ENCODE assay signal across 8 cellular contexts in genomic region chr2:54704688-54705605, GRCh38. TPM values are rescaled to one million over a fixed set of nuclear protein-coding genes. Genes with fewer than 3 reads are reported as not detected.
DNase-seq lines count a peak whose midpoint lies in the region; ATAC-seq, FAIRE-seq and TF ChIP-seq lines count a peak whose summit lies in the region.

No MANE protein-coding gene starts in this region.

- H3K9me3 ChIP-seq in H9 (ENCODE audit: control insufficient read depth, low read depth, low read length), result no peaks in the 10 kb centered on the region
- no peaks in the 10 kb centered on the region for H3K9me3 ChIP-seq in astrocyte (ENCODE audit: insufficient read depth, low read depth, low read length)
- no peaks in the 10 kb centered on the region for H3K9me3 ChIP-seq in thyroid gland

- H3K27ac ChIP-seq in H9 (ENCODE audit: insufficient read length, low read depth, low read length) (no peak overlapping the region), astrocyte (ENCODE audit: low read depth, low read length) (no peak overlapping the region), thyroid gland (peak overlapping the region in 1 of 3 donors; percentile 9)

- TF ChIP-seq CTCF in H9 (conservative IDR thresholded peaks at IDR 0.05) (peak; percentile 68), astrocyte (IDR thresholded peaks at IDR 0.05; ENCODE audit: insufficient read depth, low read depth, low read length) (peak; percentile 55), thyroid gland (IDR thresholded peaks at IDR 0.05) (peak; percentile 34 to 87 (median 58))

- no peak overlapping the region for H3T11ph ChIP-seq in H9 (ENCODE audit: low read length)

- H2BK15ac ChIP-seq in H9 (ENCODE audit: low read depth, low read length), result no peak overlapping the region

- H4K8ac ChIP-seq in H9 (replicated peaks; ENCODE audit: insufficient read length, low read depth, low read length), result no peak overlapping the region

- H3K4me1 ChIP-seq in H9 (ENCODE audit: insufficient read depth, low read length) (no peaks in the 10 kb centered on the region), astrocyte (ENCODE audit: insufficient read depth, low read length) (no peaks in the 10 kb centered on the region), thyroid gland (peaks cover 12 to 14% of the 10 kb centered on the region in 2 donors)

- H2BK120ac ChIP-seq in H9 (ENCODE audit: low read depth, low read length, poor library complexity, severe bottlenecking), result no peak overlapping the region

- H3K79me2 ChIP-seq in H9 (ENCODE audit: insufficient read depth, low read length) (no peaks in the 10 kb centered on the region), astrocyte (ENCODE audit: insufficient read depth, low read length) (no peaks in the 10 kb centered on the region)

- H3K36me3 Mint-ChIP-seq in H9 (ENCODE audit: insufficient read depth in 1 of 3, low read depth in 3 of 3) (no peaks in the 10 kb centered on the region), astrocyte (ENCODE audit: low read depth, unreplicated experiment) (no peaks in the 10 kb centered on the region)

- no peak overlapping the region for H3K23ac ChIP-seq in H9 (ENCODE audit: insufficient read length, low read depth, low read length)

- no CpG with 5 or more reads among the region's 3 CpGs for WGBS in H9 (ENCODE audit: extremely low coverage, insufficient read length, low lambda C conversion rate)
- 3 to 8% methylated on average over 3 of the region's 3 CpGs for WGBS in thyroid gland, 2 donors

- no peaks in the 10 kb centered on the region for H4K20me1 ChIP-seq in H9 (ENCODE audit: control insufficient read depth, insufficient read depth, insufficient read length)
- no peaks in the 10 kb centered on the region for H4K20me1 ChIP-seq in astrocyte (ENCODE audit: insufficient read depth, low read length)

- intact Hi-C loops in thyroid gland (cut with DNase I), result loop anchor here (5.0 to 10.0 kb wide), 3 partner anchors 38 to 528 kb away; no protein-coding TSS in a partner anchor

- no peak overlapping the region for H2BK12ac ChIP-seq in H9 (ENCODE audit: insufficient read length, low read depth, low read length)

- no peak overlapping the region for H3K4ac ChIP-seq in H9 (ENCODE audit: low read depth, low read length)

- H3K4me3 Mint-ChIP-seq in H9, result no peak overlapping the region
- H3K4me3 Mint-ChIP-seq in astrocyte (ENCODE audit: unreplicated experiment), result no peak overlapping the region

- no peak overlapping the region for H2AK5ac ChIP-seq in H9 (ENCODE audit: insufficient read length, low read length)

- H3K36me3 ChIP-seq in astrocyte (ENCODE audit: insufficient read depth, low read length) (no peaks in the 10 kb centered on the region), thyroid gland (no peaks in the 10 kb centered on the region)

- H3K79me1 ChIP-seq in H9 (ENCODE audit: insufficient read depth, low read depth, low read length, poor library complexity, severe bottlenecking), result no peaks in the 10 kb centered on the region

- H3K27ac Mint-ChIP-seq in H9 (no peak overlapping the region), astrocyte (ENCODE audit: unreplicated experiment) (no peak overlapping the region)

- H3K9me3 Mint-ChIP-seq in H9 (peaks cover 0 to 3% of the 10 kb centered on the region in 2 experiments; a peak in 2 of 5 replicates), astrocyte (ENCODE audit: unreplicated experiment) (no peaks in the 10 kb centered on the region)

- no peak overlapping the region for H4K5ac ChIP-seq in H9 (ENCODE audit: insufficient read length, low read depth, low read length)

- no peak overlapping the region for H3K56ac ChIP-seq in H9 (ENCODE audit: insufficient read length, low read depth, low read length)

- H3K14ac ChIP-seq in H9 (ENCODE audit: insufficient read depth, low read length), result no peak overlapping the region

- H4K91ac ChIP-seq in H9 (ENCODE audit: insufficient read length, low read depth, low read length), result no peak overlapping the region

- TF ChIP-seq POLR2A in thyroid gland (IDR thresholded peaks at IDR 0.05), result no peak

- H3K4me1 Mint-ChIP-seq in H9, result no peaks in the 10 kb centered on the region
- H3K4me1 Mint-ChIP-seq in astrocyte (ENCODE audit: low read depth, unreplicated experiment), result no peaks in the 10 kb centered on the region

- H3K18ac ChIP-seq in H9 (ENCODE audit: insufficient read length, low read depth, low read length), result no peak overlapping the region

- peak; percentile 76 for FAIRE-seq in astrocyte (lab: Jason Lieb, UNC)

- no peak overlapping the region for H2BK20ac ChIP-seq in H9 (ENCODE audit: low read depth, low read length, poor library complexity, severe bottlenecking)

- H2AFZ ChIP-seq in H9 (ENCODE audit: low read length), result no peak overlapping the region
- H2AFZ ChIP-seq in astrocyte (ENCODE audit: low read depth, low read length), result no peak overlapping the region

- H3K4me3 ChIP-seq in astrocyte (ENCODE audit: insufficient read depth, low read depth, low read length), result no peak overlapping the region
- H3K4me3 ChIP-seq in thyroid gland (replicated peaks in 1 of 3), result no peak overlapping the region

- H3K27me3 Mint-ChIP-seq in H9 (ENCODE audit: low read depth) (no peaks in the 10 kb centered on the region; the same call in 1 of the 2 replicates), astrocyte (ENCODE audit: low read depth, unreplicated experiment) (peaks cover 13% of the 10 kb centered on the region)

- no peaks in the 10 kb centered on the region for H3K27me3 ChIP-seq in H9 (ENCODE audit: insufficient read depth, low read length)
- no peaks in the 10 kb centered on the region for H3K27me3 ChIP-seq in astrocyte (ENCODE audit: insufficient read depth, low read length)
- H3K27me3 ChIP-seq in thyroid gland, result no peaks in the 10 kb centered on the region

- H3K9ac ChIP-seq in H9 (ENCODE audit: extremely low read depth, insufficient read length, low read length) (no peak overlapping the region), astrocyte (ENCODE audit: low read length) (no peak overlapping the region)

- no peak overlapping the region for H2BK5ac ChIP-seq in H9 (ENCODE audit: insufficient read length, low read length)

- no peaks in the 10 kb centered on the region for H3K23me2 ChIP-seq in H9 (ENCODE audit: insufficient read length, low read depth, low read length, poor library complexity, severe bottlenecking)

- no peak for ATAC-seq in GM21737 (IDR thresholded peaks at IDR 0.05; ENCODE audit: unreplicated experiment)
- ATAC-seq in HG03571 (IDR thresholded peaks at IDR 0.05; ENCODE audit: unreplicated experiment), result no peak

- H3K4me2 ChIP-seq in H9 (ENCODE audit: insufficient read depth, insufficient read length, low read length) (no peak overlapping the region), astrocyte (ENCODE audit: low read length) (no peak overlapping the region)

- DNase-seq in DMS79 (lab: John Stamatoyannopoulos, UW) (peak; percentile 39), H9 (no peak), NCI-H2196 (lab: John Stamatoyannopoulos, UW; ENCODE audit: unreplicated experiment) (peak; percentile 35), astrocyte (ENCODE audit: low read depth) (peak; percentile 34), inferior parietal cortex (ENCODE audit: extremely low spot score) (peak; percentile 86), thyroid gland (no peak)

RNA-seq across cellular contexts. Expression of gene EML6, which starts 18.5 kb away (rescaled TPM):
- total RNA-seq in H9 (2021) (0.64 and 1.5 TPM in 2 replicates), astrocyte (0.23 and 0.60 TPM in 2 replicates), thyroid gland (10 to 100 TPM in 3 of 4 donors, 1 to 10 TPM in 1; 5.6 to 24.8 (median 20.3) TPM)

Comparison
In these comparisons a context has a peak if more than half of its experiments do, and no peak if none do; other contexts are left out.
1. DNase-seq: peak in DMS79 (single experiment), NCI-H2196 (single experiment), astrocyte (single experiment) and inferior parietal cortex (single experiment); none in H9 (single experiment) and thyroid gland (0 of 2).
2. Peak in every context shown above with its lines, with median percentiles within 50 percentile points of each other: CTCF ChIP-seq.